Comparison of ENCODE assay signal across 12 cellular contexts in the genomic region with DNA sequence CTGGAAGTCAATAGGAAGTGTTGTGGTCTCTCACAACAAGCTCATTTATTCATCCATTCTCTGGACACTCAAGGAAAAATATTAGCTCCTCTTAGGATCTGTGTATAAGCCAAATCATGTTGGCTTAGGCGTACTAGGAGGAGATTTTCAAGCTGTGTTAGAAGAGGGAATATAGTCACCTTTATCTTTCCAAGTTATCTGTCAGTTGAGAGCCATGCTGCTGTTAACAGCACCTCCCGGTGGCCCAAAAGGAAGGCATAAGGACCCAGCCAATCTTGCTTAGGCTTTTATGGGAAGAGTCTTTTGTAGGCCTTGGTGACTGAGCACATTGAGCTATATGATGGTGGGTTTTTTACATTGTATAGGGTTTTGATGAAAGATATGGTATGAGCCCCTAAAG.
DNase-seq lines count a peak whose midpoint lies in the region; ATAC-seq and TF ChIP-seq lines count a peak whose summit lies in the region.
"Had no signal": no experiment of that assay in that cellular context is flagged by ENCODE, and none has a peak within 500 bp of the region (broad histone marks: within the 10 kb centered on the region; RNA-seq: fewer than 3 reads in every experiment).

No MANE protein-coding gene starts in this region.

- no peaks in the 10 kb centered on the region for H3K4me1 Mint-ChIP-seq in stimulated activated memory B cell treated with anti-CD40 and anti-IgM and Interleukin-4, amounts not matched to agents 10 μg/mL and 1 μg/mL and 100 μg/mL, for 72 hours
- peaks cover 11% of the 10 kb centered on the region for H3K4me1 Mint-ChIP-seq in progenitor cell of endocrine pancreas (ENCODE audit: low read depth)
- H3K4me1 Mint-ChIP-seq in natural killer cell treated with Interleukin-12 subunit alpha and Interleukin-12 subunit beta and Interleukin-15 and Interleukin-18, amount 100 ng/mL, for 72 hours (ENCODE audit: low read depth in 2 of 2) = no peaks in the 10 kb centered on the region
- H3K4me1 Mint-ChIP-seq: CD4-positive, CD25-positive, alpha-beta regulatory T cell had no signal

- H3K4me3 Mint-ChIP-seq in stimulated activated memory B cell treated with anti-CD40 and anti-IgM and Interleukin-4, amounts not matched to agents 10 μg/mL and 1 μg/mL and 100 μg/mL, for 72 hours = no peak overlapping the region
- H3K4me3 Mint-ChIP-seq in progenitor cell of endocrine pancreas (ENCODE audit: low read depth) = no peak overlapping the region
- H3K4me3 Mint-ChIP-seq in natural killer cell treated with Interleukin-12 subunit alpha and Interleukin-12 subunit beta and Interleukin-15 and Interleukin-18, amount 100 ng/mL, for 72 hours = no peak overlapping the region
- H3K4me3 Mint-ChIP-seq: activated T-cell treated with anti-CD3 and anti-CD28 coated beads, Interleukin-2, amount 50 U/mL, for 24 hours; CD4-positive, CD25-positive, alpha-beta regulatory T cell had no signal

- TF ChIP-seq CTCF in left ventricle myocardium inferior (IDR thresholded peaks at IDR 0.05; ENCODE audit: borderline replicate concordance) = peak; percentile 28
- peak in 2 of 12 donors; percentile 22 to 23 for TF ChIP-seq CTCF in heart left ventricle (IDR thresholded peaks at IDR 0.05)
- TF ChIP-seq CTCF in RWPE2 (IDR thresholded peaks at IDR 0.05; ENCODE audit: poor library complexity, severe bottlenecking) = no peak
- peak; percentile 56 for TF ChIP-seq CTCF in foreskin keratinocyte (conservative IDR thresholded peaks at IDR 0.05)
- peak in 1 of 11 experiments; percentile 5 for TF ChIP-seq CTCF in spleen (IDR thresholded peaks at IDR 0.05 in 8 of 11, conservative IDR thresholded peaks at IDR 0.05 in 3 of 11)
- TF ChIP-seq CTCF in progenitor cell of endocrine pancreas (IDR thresholded peaks at IDR 0.05; ENCODE audit: unreplicated experiment) = no peak

- DNase-seq in left ventricle myocardium inferior (no peak), heart left ventricle (no peak), RWPE2 (ENCODE audit: low spot score) (no peak), foreskin keratinocyte (peak; percentile 4 to 17), spleen (no peak), progenitor cell of endocrine pancreas (ENCODE audit: low spot score, unreplicated experiment) (no peak)
- DNase-seq in natural killer cell treated with Interleukin-12 subunit alpha and Interleukin-12 subunit beta and Interleukin-15 and Interleukin-18, amount 100 ng/mL, for 72 hours (ENCODE audit: low spot score) = no peak
- DNase-seq: activated T-cell treated with anti-CD3 and anti-CD28 coated beads, Interleukin-2, amount 50 U/mL, for 24 hours; CD4-positive, CD25-positive, alpha-beta regulatory T cell; central memory CD4-positive, alpha-beta T cell; NCI-H1417 had no signal

- intact Hi-C loops in left ventricle myocardium inferior (cut with micrococcal nuclease) = no loop called here
- intact Hi-C loops in heart left ventricle (cut with DNase I) = loop anchor here in 3 of 10 donors (5.0 to 10.0 kb wide), 3 partner anchors 123 to 254 kb away; partner anchors contain the start of gene ZNF503 (in 2 of the 3)
- intact Hi-C loops in spleen (cut with DNase I; ENCODE audit: low total_unique reads) = no loop called here

- H3K27me3 Mint-ChIP-seq in stimulated activated memory B cell treated with anti-CD40 and anti-IgM and Interleukin-4, amounts not matched to agents 10 μg/mL and 1 μg/mL and 100 μg/mL, for 72 hours = no peaks in the 10 kb centered on the region
- H3K27me3 Mint-ChIP-seq in progenitor cell of endocrine pancreas = peaks cover 3% of the 10 kb centered on the region
- peaks cover 13 to 15% of the 10 kb centered on the region in 2 donors for H3K27me3 Mint-ChIP-seq in natural killer cell treated with Interleukin-12 subunit alpha and Interleukin-12 subunit beta and Interleukin-15 and Interleukin-18, amount 100 ng/mL, for 72 hours
- H3K27me3 Mint-ChIP-seq: CD4-positive, CD25-positive, alpha-beta regulatory T cell had no signal

- H3K27me3 ChIP-seq in left ventricle myocardium inferior (ENCODE audit: low read depth) (no peaks in the 10 kb centered on the region), heart left ventricle (no peaks in the 10 kb centered on the region), RWPE2 (ENCODE audit: insufficient read depth, poor library complexity, severe bottlenecking) (no peaks in the 10 kb centered on the region), foreskin keratinocyte (peaks cover 37% of the 10 kb centered on the region), spleen (replicated peaks in 1 of 7) (no peaks in the 10 kb centered on the region)

- no peak overlapping the region for H3K27ac Mint-ChIP-seq in stimulated activated memory B cell treated with anti-CD40 and anti-IgM and Interleukin-4, amounts not matched to agents 10 μg/mL and 1 μg/mL and 100 μg/mL, for 72 hours
- no peak overlapping the region for H3K27ac Mint-ChIP-seq in progenitor cell of endocrine pancreas
- no peak overlapping the region for H3K27ac Mint-ChIP-seq in natural killer cell treated with Interleukin-12 subunit alpha and Interleukin-12 subunit beta and Interleukin-15 and Interleukin-18, amount 100 ng/mL, for 72 hours
- H3K27ac Mint-ChIP-seq: activated T-cell treated with anti-CD3 and anti-CD28 coated beads, Interleukin-2, amount 50 U/mL, for 24 hours; CD4-positive, CD25-positive, alpha-beta regulatory T cell had no signal

- no peak overlapping the region for H3K27ac ChIP-seq in left ventricle myocardium inferior (replicated peaks)
- no peak overlapping the region for H3K27ac ChIP-seq in heart left ventricle
- H3K27ac ChIP-seq in RWPE2 (ENCODE audit: poor library complexity, severe bottlenecking) = no peak overlapping the region
- H3K27ac ChIP-seq in foreskin keratinocyte = no peak overlapping the region
- no peak overlapping the region for H3K27ac ChIP-seq in spleen

- no peaks in the 10 kb centered on the region for H3K9me3 Mint-ChIP-seq in stimulated activated memory B cell treated with anti-CD40 and anti-IgM and Interleukin-4, amounts not matched to agents 10 μg/mL and 1 μg/mL and 100 μg/mL, for 72 hours
- no peaks in the 10 kb centered on the region for H3K9me3 Mint-ChIP-seq in progenitor cell of endocrine pancreas (ENCODE audit: low read depth)
- H3K9me3 Mint-ChIP-seq in natural killer cell treated with Interleukin-12 subunit alpha and Interleukin-12 subunit beta and Interleukin-15 and Interleukin-18, amount 100 ng/mL, for 72 hours = no peaks in the 10 kb centered on the region
- H3K9me3 Mint-ChIP-seq: activated T-cell treated with anti-CD3 and anti-CD28 coated beads, Interleukin-2, amount 50 U/mL, for 24 hours had no signal

- 67 to 84% (median 79%) methylated on average over 2 of the region's 2 CpGs for WGBS in heart left ventricle, 4 donors
- WGBS in spleen, 5 donors = 87 to 95% (median 90%) methylated on average over 2 of the region's 2 CpGs

- H3K9me3 ChIP-seq in left ventricle myocardium inferior (replicated peaks) (no peaks in the 10 kb centered on the region), heart left ventricle (no peaks in the 10 kb centered on the region), RWPE2 (ENCODE audit: severe bottlenecking) (no peaks in the 10 kb centered on the region), spleen (no peaks in the 10 kb centered on the region)

- TF ChIP-seq POLR2A in heart left ventricle (IDR thresholded peaks at IDR 0.05) (no peak), spleen (IDR thresholded peaks at IDR 0.05) (no peak)

- no peaks in the 10 kb centered on the region for H3K36me3 Mint-ChIP-seq in stimulated activated memory B cell treated with anti-CD40 and anti-IgM and Interleukin-4, amounts not matched to agents 10 μg/mL and 1 μg/mL and 100 μg/mL, for 72 hours
- no peaks in the 10 kb centered on the region for H3K36me3 Mint-ChIP-seq in progenitor cell of endocrine pancreas (ENCODE audit: insufficient read depth)
- no peaks in the 10 kb centered on the region for H3K36me3 Mint-ChIP-seq in natural killer cell treated with Interleukin-12 subunit alpha and Interleukin-12 subunit beta and Interleukin-15 and Interleukin-18, amount 100 ng/mL, for 72 hours
- H3K36me3 Mint-ChIP-seq: CD4-positive, CD25-positive, alpha-beta regulatory T cell had no signal

- H3K4me3 ChIP-seq in left ventricle myocardium inferior = no peak overlapping the region
- no peak overlapping the region for H3K4me3 ChIP-seq in heart left ventricle
- H3K4me3 ChIP-seq in RWPE2 (ENCODE audit: severe bottlenecking) = no peak overlapping the region
- H3K4me3 ChIP-seq in spleen = no peak overlapping the region

- ATAC-seq in heart left ventricle = no peak
- ATAC-seq in RWPE2 (ENCODE audit: low read depth) = 0 out of 3 replicates have a peak, but pooled peaks have one; percentile 25
- no peak for ATAC-seq in foreskin keratinocyte
- ATAC-seq in stimulated activated memory B cell treated with anti-CD40 and anti-IgM and Interleukin-4, amounts not matched to agents 10 μg/mL and 1 μg/mL and 100 μg/mL, for 72 hours = no peak
- no peak for ATAC-seq in natural killer cell treated with Interleukin-12 subunit alpha and Interleukin-12 subunit beta and Interleukin-15 and Interleukin-18, amount 100 ng/mL, for 72 hours

- peaks cover 40% of the 10 kb centered on the region for H3K4me1 ChIP-seq in left ventricle myocardium inferior
- peaks cover 0 to 50% (median 26%) of the 10 kb centered on the region in 12 donors for H3K4me1 ChIP-seq in heart left ventricle
- H3K4me1 ChIP-seq in RWPE2 (ENCODE audit: insufficient read depth, poor library complexity, severe bottlenecking) = peaks cover 3% of the 10 kb centered on the region
- no peaks in the 10 kb centered on the region for H3K4me1 ChIP-seq in foreskin keratinocyte
- H3K4me1 ChIP-seq in spleen = peaks cover 0 to 19% (median 7%) of the 10 kb centered on the region in 6 donors

- H3K36me3 ChIP-seq in left ventricle myocardium inferior = no peaks in the 10 kb centered on the region
- no peaks in the 10 kb centered on the region for H3K36me3 ChIP-seq in heart left ventricle
- no peaks in the 10 kb centered on the region for H3K36me3 ChIP-seq in RWPE2 (ENCODE audit: low read depth)
- H3K36me3 ChIP-seq in spleen = no peaks in the 10 kb centered on the region

Comparison
In these comparisons a context has a peak if more than half of its experiments do, and no peak if none do; other contexts are left out.
1. DNase-seq: peak in foreskin keratinocyte (2 of 2); none in left ventricle myocardium inferior (single experiment), heart left ventricle (0 of 5), RWPE2 (single experiment), spleen (single experiment), progenitor cell of endocrine pancreas (single experiment) and natural killer cell treated with Interleukin-12 subunit alpha and Interleukin-12 subunit beta and Interleukin-15 and Interleukin-18, amount 100 ng/mL, for 72 hours (single experiment).
2. CTCF ChIP-seq: peak in left ventricle myocardium inferior (single experiment) and foreskin keratinocyte (single experiment); none in RWPE2 (single experiment) and progenitor cell of endocrine pancreas (single experiment).